ENCODE assay signal across 1 cellular context in genomic region chr10:97333601-97334369, GRCh38.
TF ChIP-seq lines count a peak whose summit lies in the region.

No MANE protein-coding gene starts in this region.

TF ChIP-seq in IMR-90, 13 proteins besides CTCF, POLR2A, EP300 and RAD21:
- TF ChIP-seq MAZ (IDR thresholded peaks at IDR 0.05; ENCODE audit: borderline replicate concordance, low read depth, low read length), result 0 out of 2 replicates have a peak, but pooled peaks have one; percentile 2
- no peak for TF ChIP-seq SMC3 (IDR thresholded peaks at IDR 0.05; ENCODE audit: low read depth, low read length)
- TF ChIP-seq RFX5 (IDR thresholded peaks at IDR 0.05; ENCODE audit: low read depth, low read length), result no peak
- TF ChIP-seq NFE2L2 (IDR thresholded peaks at IDR 0.05; ENCODE audit: low read depth, low read length), result no peak
- no peak for TF ChIP-seq MXI1 (IDR thresholded peaks at IDR 0.05; ENCODE audit: borderline replicate concordance, low read depth, low read length)
